16 cellular contexts compared by ENCODE assay signal in the genomic region with DNA sequence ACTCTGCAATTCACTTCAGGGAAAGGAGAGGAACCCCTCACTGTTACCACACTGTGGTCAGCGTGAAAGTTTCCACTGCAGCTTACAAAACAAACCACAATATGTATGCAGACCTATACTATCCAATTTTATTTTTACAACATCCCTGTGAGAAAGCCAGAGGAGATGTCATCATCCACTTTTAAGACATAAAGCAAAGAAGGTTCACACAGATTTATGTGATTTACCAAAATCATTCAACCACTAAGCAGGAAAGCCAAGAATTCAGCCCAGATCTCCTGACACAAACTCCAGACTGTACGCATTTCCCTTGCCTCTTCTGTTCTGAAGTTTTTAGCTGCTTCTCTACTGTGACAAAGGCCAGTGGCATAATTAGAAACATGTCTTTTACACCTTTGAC.
"Had no signal": no experiment of that assay in that cellular context is flagged by ENCODE, and none has a peak within 500 bp of the region (broad histone marks: within the 10 kb centered on the region; RNA-seq: fewer than 3 reads in every experiment).

No MANE protein-coding gene starts in this region.

- H3K9me3 ChIP-seq: left ventricle myocardium inferior, right atrium auricular region, transverse colon had no signal

- H3K4me1 ChIP-seq: left ventricle myocardium inferior, right atrium auricular region, transverse colon had no signal

- H3K27ac ChIP-seq: epithelial cell of prostate, left ventricle myocardium inferior, right atrium auricular region, skin epidermis, transverse colon had no signal

- H3K4me3 ChIP-seq: left ventricle myocardium inferior, right atrium auricular region, skin epidermis, transverse colon had no signal

- H3K36me3 ChIP-seq: left ventricle myocardium inferior, right atrium auricular region, transverse colon had no signal

- H3K27me3 ChIP-seq: right atrium auricular region, transverse colon had no signal

- DNase-seq: activated CD4-positive, alpha-beta T cell treated with anti-CD3 and anti-CD28 coated beads, Interleukin-2, amount 10 ng/mL, durations not matched to agents 24 days and 14 days; activated CD4-positive, CD25-positive, alpha-beta regulatory T cell; activated CD8-positive, alpha-beta memory T cell treated with anti-CD3 and anti-CD28 coated beads for 24 hours; activated gamma-delta T cell treated with Interleukin-2 at 50 U/mL for 16 hours; activated naive CD8-positive, alpha-beta T cell treated with anti-CD3 and anti-CD28 coated beads for 36 hours; aorta; hippocampal formation; left ventricle myocardium inferior; nucleus accumbens; stimulated activated CD4-positive, alpha-beta T cell treated with anti-CD3 and anti-CD28 coated beads, Interleukin-4, amount 100 ng/mL, for 4 hours; stimulated activated CD8-positive, alpha-beta memory T cell treated with anti-CD3 and anti-CD28 coated beads, Interleukin-4, amount 100 ng/mL, for 48 hours; stimulated activated naive CD4-positive, alpha-beta T cell treated with Interleukin-2 at 50 U/mL for 16 hours; transverse colon had no signal
